2 cellular contexts compared by ENCODE assay signal in genomic region chr3:45642731-45643152, GRCh38.
TF ChIP-seq lines count a peak whose summit lies in the region.

No MANE protein-coding gene starts in this region.

TF ChIP-seq in IMR-90, 13 proteins besides CTCF, POLR2A, EP300 and RAD21 (continued from another document):
- TF ChIP-seq MAZ (IDR thresholded peaks at IDR 0.05; ENCODE audit: borderline replicate concordance, low read depth, low read length) (0 out of 2 replicates have a peak, but pooled peaks have one; percentile 45), CHD1 (IDR thresholded peaks at IDR 0.05; ENCODE audit: low read depth, low read length) (no peak)

TF ChIP-seq in WTC11, 78 proteins besides CTCF, POLR2A, EP300 and RAD21 (continued from another document):
- no peak for TF ChIP-seq ATF6 (CRISPR knock-in tag; IDR thresholded peaks at IDR 0.05)
- no peak for TF ChIP-seq OVOL2 (CRISPR knock-in tag; IDR thresholded peaks at IDR 0.05; ENCODE audit: borderline replicate concordance)
- TF ChIP-seq KAT7 (CRISPR knock-in tag; IDR thresholded peaks at IDR 0.05; ENCODE audit: borderline replicate concordance), result no peak
- no peak for TF ChIP-seq ZBTB21 (CRISPR knock-in tag; IDR thresholded peaks at IDR 0.05; ENCODE audit: borderline replicate concordance)
TF ChIP-seq in WTC11: peak in this region for 0.
